Comparison of ENCODE assay signal across 7 cellular contexts in the genomic region with DNA sequence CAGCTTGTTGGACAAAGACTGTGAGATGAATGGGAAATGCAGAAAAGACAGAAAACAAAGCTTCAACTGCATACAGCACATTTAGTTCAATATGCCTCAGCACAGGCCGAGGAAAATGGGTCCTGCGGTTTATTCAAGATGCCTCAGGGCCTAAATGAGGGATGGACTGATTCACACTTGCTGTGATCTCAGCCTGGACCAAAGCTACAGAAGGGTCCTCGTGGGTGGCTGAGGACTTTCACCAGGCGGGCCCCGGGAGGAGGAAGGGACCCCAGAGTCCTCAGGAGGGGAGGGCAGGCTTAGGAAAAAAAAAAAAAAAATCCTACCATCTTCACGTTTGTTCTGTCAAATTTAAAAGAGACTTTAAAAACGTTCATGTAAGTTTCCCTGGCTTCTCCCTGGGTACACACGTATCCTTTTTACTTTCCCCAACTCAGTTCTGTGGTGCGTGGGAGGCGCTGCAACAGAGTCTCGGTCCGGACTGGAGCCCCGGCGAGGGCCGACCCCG. TPM values are rescaled to one million over a fixed set of nuclear protein-coding genes. Genes with fewer than 3 reads are reported as not detected.
DNase-seq lines count a peak whose midpoint lies in the region; ATAC-seq and TF ChIP-seq lines count a peak whose summit lies in the region.

No MANE protein-coding gene starts in this region.

- H3K4me1 ChIP-seq in esophagus muscularis mucosa = peaks cover 10 to 31% (median 29%) of the 10 kb centered on the region in 4 donors

- TF ChIP-seq CTCF in GM12864 (IDR thresholded peaks at IDR 0.05; ENCODE audit: low read depth, low read length, missing control alignments) (no peak), esophagus muscularis mucosa (IDR thresholded peaks at IDR 0.05) (no peak), neural crest cell (conservative IDR thresholded peaks at IDR 0.05) (no peak)

- ATAC-seq in HG02642 (IDR thresholded peaks at IDR 0.05; ENCODE audit: poor library complexity, unreplicated experiment) (peak; percentile 8), T-helper 17 cell (no peak)

- no peak for TF ChIP-seq EP300 in esophagus muscularis mucosa (IDR thresholded peaks at IDR 0.05)

- H3K36me3 Mint-ChIP-seq in T-helper 17 cell (ENCODE audit: low read depth) = no peaks in the 10 kb centered on the region
- no peaks in the 10 kb centered on the region for H3K36me3 Mint-ChIP-seq in neural crest cell (ENCODE audit: low read depth)

- H3K27me3 Mint-ChIP-seq in T-helper 17 cell = no peaks in the 10 kb centered on the region
- H3K27me3 Mint-ChIP-seq in neural crest cell (ENCODE audit: low read depth) = no peaks in the 10 kb centered on the region

- H3K4me3 ChIP-seq in GM12864 (ENCODE audit: low read depth, low read length) (peak overlapping the region; percentile 71), esophagus muscularis mucosa (peak overlapping the region; percentile 64 to 75 (median 70))

- 6% methylated on average over 16 of the region's 16 CpGs for WGBS in esophagus muscularis mucosa

- no peaks in the 10 kb centered on the region for H3K27me3 ChIP-seq in esophagus muscularis mucosa

- H3K27ac Mint-ChIP-seq in T-helper 17 cell (peak overlapping the region; percentile 89), neural crest cell (ENCODE audit: unreplicated experiment) (no peak overlapping the region)

- H3K9me3 Mint-ChIP-seq in neural crest cell = no peaks in the 10 kb centered on the region

- TF ChIP-seq POLR2A in esophagus muscularis mucosa (IDR thresholded peaks at IDR 0.05; ENCODE audit: low read depth) = no peak

- peak overlapping the region; percentile 86 to 97 (median 93) for H3K27ac ChIP-seq in esophagus muscularis mucosa (replicated peaks in 1 of 4)

- peaks cover 5 to 26% (median 12%) of the 10 kb centered on the region in 4 donors for H3K36me3 ChIP-seq in esophagus muscularis mucosa

- no peaks in the 10 kb centered on the region for H3K9me3 ChIP-seq in T-helper 17 cell (ENCODE audit: control insufficient read depth, low read length, poor library complexity, severe bottlenecking)
- no peaks in the 10 kb centered on the region for H3K9me3 ChIP-seq in esophagus muscularis mucosa

- H3K4me3 Mint-ChIP-seq in T-helper 17 cell = peak overlapping the region; percentile 88
- H3K4me3 Mint-ChIP-seq in neural crest cell = peak overlapping the region; percentile 83

- DNase-seq in GM12864 (ENCODE audit: low read depth) (no peak), T-helper 17 cell (no peak), esophagus muscularis mucosa (ENCODE audit: extremely low spot score) (no peak), neural crest cell (ENCODE audit: low read depth, low spot score) (no peak), NCI-H345 treated with DMSO at 0.1 percent for 48 hours (lab: John Stamatoyannopoulos, UW; ENCODE audit: unreplicated experiment) (no peak), Kasumi-1 (lab: John Stamatoyannopoulos, UW) (no peak)

- H3K4me1 Mint-ChIP-seq in T-helper 17 cell (peaks cover 25% of the 10 kb centered on the region), neural crest cell (peaks cover 15% of the 10 kb centered on the region)

- intact Hi-C loops in esophagus muscularis mucosa (cut with DNase I) = no loop called here

RNA-seq across cellular contexts. Expression of gene ZNF783, which starts 0.6 kb away (rescaled TPM):
- 10 to 100 TPM; 29.0 to 31.4 TPM for total RNA-seq in T-helper 17 cell
- 10 to 100 TPM in 3 of 4 donors, 1 to 10 TPM in 1; 8.4 to 12.2 (median 11.9) TPM for total RNA-seq in esophagus muscularis mucosa
- 15.3 and 18.0 TPM in 2 replicates for total RNA-seq in neural crest cell

RNA-seq across cellular contexts. Expression of gene ZNF212, which starts 21.9 kb away (rescaled TPM):
- total RNA-seq in T-helper 17 cell (10 to 100 TPM; 12.1 to 15.3 TPM), esophagus muscularis mucosa (1 to 10 TPM; 4.8 to 8.8 (median 7.4) TPM), neural crest cell (15.8 and 15.9 TPM in 2 replicates)
